11 cellular contexts compared by ENCODE assay signal in the genomic region with DNA sequence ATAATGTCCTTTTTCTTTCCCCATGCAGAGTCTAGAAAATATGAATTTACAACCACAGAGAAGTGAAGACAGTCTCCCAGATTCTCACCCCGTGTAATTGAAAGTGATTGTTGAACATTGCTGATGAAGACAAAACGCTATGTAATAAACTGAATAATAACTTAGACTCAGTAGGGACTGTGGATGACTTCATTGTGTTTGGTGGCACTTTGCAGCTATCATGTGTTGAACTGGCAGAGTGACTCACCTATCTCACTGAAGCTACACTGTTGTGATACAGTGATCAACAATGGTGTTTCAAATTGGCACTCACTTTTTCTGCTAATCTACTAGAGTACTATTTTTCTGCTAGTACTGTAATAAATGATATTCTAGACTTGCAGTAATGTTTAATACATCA.
"Had no signal": no experiment of that assay in that cellular context is flagged by ENCODE, and none has a peak within 500 bp of the region (broad histone marks: within the 10 kb centered on the region; RNA-seq: fewer than 3 reads in every experiment).

No MANE protein-coding gene starts in this region.

- DNase-seq: activated CD4-positive, alpha-beta T cell treated with anti-CD3 and anti-CD28 coated beads for 4 hours; activated CD8-positive, alpha-beta memory T cell treated with anti-CD3 and anti-CD28 coated beads, Interleukin-2, amount 50 U/mL, for 4 hours; activated CD8-positive, alpha-beta T cell treated with anti-CD3 and anti-CD28 coated beads for 36 hours; activated effector memory CD4-positive, alpha-beta T cell treated with anti-CD3 and anti-CD28 coated beads, Interleukin-2, amount 50 U/mL, for 16 hours; activated T-cell treated with anti-CD3 and anti-CD28 coated beads, Interleukin-2, amount 50 U/mL, for 48 hours; adrenal gland; dorsolateral prefrontal cortex; left lung; mammary epithelial cell; natural killer cell; retina had no signal
